Comparison of ENCODE assay signal across 9 cellular contexts in genomic region chr18:27017901-27018500, GRCh38.
DNase-seq lines count a peak whose midpoint lies in the region; ATAC-seq, FAIRE-seq and TF ChIP-seq lines count a peak whose summit lies in the region.
"Had no signal": no experiment of that assay in that cellular context is flagged by ENCODE, and none has a peak within 500 bp of the region (broad histone marks: within the 10 kb centered on the region; RNA-seq: fewer than 3 reads in every experiment).

No MANE protein-coding gene starts in this region.

- H3K9me3 ChIP-seq in tibial artery: no peaks in the 10 kb centered on the region
- H3K9me3 ChIP-seq: neutrophil had no signal

- DNase-seq in NCI-H2196 (lab: John Stamatoyannopoulos, UW; ENCODE audit: unreplicated experiment) (peak; percentile 26), NCI-H2196 treated with DMSO at 0.1 percent for 48 hours (lab: John Stamatoyannopoulos, UW; ENCODE audit: unreplicated experiment) (no peak), NCI-H1694 (lab: John Stamatoyannopoulos, UW) (peak; percentile 30), retina (peak; percentile 44), T1000 (lab: John Stamatoyannopoulos, UW) (no peak), tibial artery (no peak)

- H3K4me1 ChIP-seq in tibial artery: no peaks in the 10 kb centered on the region

- no peaks in the 10 kb centered on the region for H3K27me3 ChIP-seq in tibial artery
- H3K27me3 ChIP-seq: neutrophil had no signal

- H3K4me3 ChIP-seq in tibial artery: no peak overlapping the region

- no peak overlapping the region for H3K27ac ChIP-seq in tibial artery
- H3K27ac ChIP-seq: neutrophil had no signal

- ATAC-seq in HG02884 (IDR thresholded peaks at IDR 0.05; ENCODE audit: unreplicated experiment): no peak

- intact Hi-C loops in tibial artery (cut with DNase I; ENCODE audit: low total_unique reads): no loop called here

- TF ChIP-seq CTCF in tibial artery (IDR thresholded peaks at IDR 0.05): peak in 1 of 2 experiments; percentile 14

- peak; percentile 33 for FAIRE-seq in colon (lab: Jason Lieb, UNC)

- no peaks in the 10 kb centered on the region for H3K36me3 ChIP-seq in tibial artery
- H3K36me3 ChIP-seq: neutrophil had no signal

Comparison
In these comparisons a context has a peak if more than half of its experiments do, and no peak if none do; other contexts are left out.
1. DNase-seq: peak in NCI-H2196 (single experiment), NCI-H1694 (single experiment) and retina (single experiment); none in NCI-H2196 treated with DMSO at 0.1 percent for 48 hours (single experiment), T1000 (single experiment) and tibial artery (0 of 2).